In the genomic region with DNA sequence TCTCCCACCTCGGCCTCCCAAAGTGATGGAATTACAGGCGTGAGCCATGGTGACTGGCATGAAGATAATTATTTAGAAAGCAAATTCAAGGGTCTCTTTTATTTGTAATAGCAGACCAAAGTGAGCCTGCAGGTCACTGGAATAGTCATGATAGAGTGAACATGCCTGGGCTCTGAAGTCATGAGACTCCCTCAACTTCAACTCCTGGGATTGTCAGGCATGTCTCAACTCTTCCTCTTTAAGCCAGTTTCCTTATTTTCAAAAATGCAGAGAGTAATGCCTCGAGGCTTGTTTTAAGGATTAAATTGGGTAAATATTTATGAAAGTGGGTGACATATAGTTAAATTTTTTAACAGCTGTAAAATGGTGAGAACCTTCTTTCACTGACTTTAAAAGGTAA, we compare ENCODE assay signal across 20 cellular contexts. TPM values are rescaled to one million over a fixed set of nuclear protein-coding genes. Genes with fewer than 3 reads are reported as not detected.
DNase-seq lines count a peak whose midpoint lies in the region; ATAC-seq and TF ChIP-seq lines count a peak whose summit lies in the region.
"Had no signal": no experiment of that assay in that cellular context is flagged by ENCODE, and none has a peak within 500 bp of the region (broad histone marks: within the 10 kb centered on the region; RNA-seq: fewer than 3 reads in every experiment).

No MANE protein-coding gene starts in this region.

- H3K27me3 ChIP-seq in CD8-positive, alpha-beta T cell (ENCODE audit: insufficient read depth, low read length) = no peaks in the 10 kb centered on the region
- H3K27me3 ChIP-seq: heart left ventricle, SJSA1 had no signal

- no peaks in the 10 kb centered on the region for H3K9me3 Mint-ChIP-seq in CD8-positive, alpha-beta T cell
- H3K9me3 Mint-ChIP-seq in activated naive CD8-positive, alpha-beta T cell treated with anti-CD3 and anti-CD28 coated beads for 36 hours = peaks cover 9% of the 10 kb centered on the region
- H3K9me3 Mint-ChIP-seq in mesothelial cell of epicardium = no peaks in the 10 kb centered on the region
- H3K9me3 Mint-ChIP-seq in stimulated activated naive B cell treated with anti-CD40 and anti-IgM and Interleukin-4, amounts not matched to agents 10 μg/mL and 1 μg/mL and 100 μg/mL, for 72 hours = no peaks in the 10 kb centered on the region
- H3K9me3 Mint-ChIP-seq: natural killer cell had no signal

- POLR2A ChIA-PET in CD8-positive, alpha-beta T cell (lab: Charles Lee) = interaction anchor here (1.3 to 3.1 kb wide), 8 partner anchors 8 to 262 kb away, joined by 3 to 42 read pairs (median 10); a partner anchor contains a TSS

- CTCF ChIA-PET in CD8-positive, alpha-beta T cell (lab: Charles Lee) = interaction anchor here (0.8 to 4.2 kb wide), 6 partner anchors 13 to 257 kb away, joined by 3 to 37 read pairs (median 4); no protein-coding TSS in a partner anchor

- no peak overlapping the region for H3K27ac ChIP-seq in CD8-positive, alpha-beta T cell (ENCODE audit: low read depth, low read length)
- H3K27ac ChIP-seq: KMS-11, SJSA1 had no signal

- no peak for TF ChIP-seq CTCF in CD8-positive, alpha-beta T cell (IDR thresholded peaks at IDR 0.05)
- no peak for TF ChIP-seq CTCF in mesothelial cell of epicardium (IDR thresholded peaks at IDR 0.05; ENCODE audit: unreplicated experiment)

- no peaks in the 10 kb centered on the region for H3K27me3 Mint-ChIP-seq in CD8-positive, alpha-beta T cell (ENCODE audit: low read depth)
- no peaks in the 10 kb centered on the region for H3K27me3 Mint-ChIP-seq in activated naive CD8-positive, alpha-beta T cell treated with anti-CD3 and anti-CD28 coated beads for 36 hours
- H3K27me3 Mint-ChIP-seq in mesothelial cell of epicardium (ENCODE audit: low read depth) = no peaks in the 10 kb centered on the region
- H3K27me3 Mint-ChIP-seq in stimulated activated naive B cell treated with anti-CD40 and anti-IgM and Interleukin-4, amounts not matched to agents 10 μg/mL and 1 μg/mL and 100 μg/mL, for 72 hours = peaks cover 0 to 7% of the 10 kb centered on the region in 2 donors

- no peaks in the 10 kb centered on the region for H3K9me3 ChIP-seq in CD8-positive, alpha-beta T cell (ENCODE audit: low read length)
- H3K9me3 ChIP-seq: heart left ventricle, SJSA1 had no signal

- no peak overlapping the region for H3K4me3 ChIP-seq in CD8-positive, alpha-beta T cell (ENCODE audit: low read depth, low read length)
- H3K4me3 ChIP-seq: heart left ventricle, lung, SJSA1 had no signal

- peak overlapping the region; percentile 92 for H3K27ac Mint-ChIP-seq in CD8-positive, alpha-beta T cell
- H3K27ac Mint-ChIP-seq in activated naive CD8-positive, alpha-beta T cell treated with anti-CD3 and anti-CD28 coated beads for 36 hours = peak overlapping the region; percentile 31
- peak overlapping the region; percentile 96 for H3K27ac Mint-ChIP-seq in mesothelial cell of epicardium
- H3K27ac Mint-ChIP-seq in stimulated activated naive B cell treated with anti-CD40 and anti-IgM and Interleukin-4, amounts not matched to agents 10 μg/mL and 1 μg/mL and 100 μg/mL, for 72 hours = no peak overlapping the region
- H3K27ac Mint-ChIP-seq: B cell had no signal

- no peaks in the 10 kb centered on the region for H3K36me3 Mint-ChIP-seq in CD8-positive, alpha-beta T cell
- peaks cover 5% of the 10 kb centered on the region for H3K36me3 Mint-ChIP-seq in activated naive CD8-positive, alpha-beta T cell treated with anti-CD3 and anti-CD28 coated beads for 36 hours
- no peaks in the 10 kb centered on the region for H3K36me3 Mint-ChIP-seq in mesothelial cell of epicardium
- H3K36me3 Mint-ChIP-seq in stimulated activated naive B cell treated with anti-CD40 and anti-IgM and Interleukin-4, amounts not matched to agents 10 μg/mL and 1 μg/mL and 100 μg/mL, for 72 hours = peaks cover 0 to 2% of the 10 kb centered on the region in 2 donors
- H3K36me3 Mint-ChIP-seq: natural killer cell had no signal

- intact Hi-C loops in CD8-positive, alpha-beta T cell (cut with DNase I, micrococcal nuclease) = loop anchor here (2.0 to 5.0 kb wide), 4 partner anchors 83 to 260 kb away; a partner anchor contains a TSS

- H3K4me1 Mint-ChIP-seq in CD8-positive, alpha-beta T cell (ENCODE audit: low read depth) = peaks cover 85% of the 10 kb centered on the region
- peaks cover 60% of the 10 kb centered on the region for H3K4me1 Mint-ChIP-seq in activated naive CD8-positive, alpha-beta T cell treated with anti-CD3 and anti-CD28 coated beads for 36 hours
- H3K4me1 Mint-ChIP-seq in mesothelial cell of epicardium = peaks cover 66% of the 10 kb centered on the region
- peaks cover 2 to 4% of the 10 kb centered on the region in 2 donors for H3K4me1 Mint-ChIP-seq in stimulated activated naive B cell treated with anti-CD40 and anti-IgM and Interleukin-4, amounts not matched to agents 10 μg/mL and 1 μg/mL and 100 μg/mL, for 72 hours
- H3K4me1 Mint-ChIP-seq: B cell had no signal

- no peak for ATAC-seq in CD8-positive, alpha-beta T cell
- no peak for ATAC-seq in GM19467 (IDR thresholded peaks at IDR 0.05; ENCODE audit: unreplicated experiment)
- no peak for ATAC-seq in stimulated activated naive B cell treated with anti-CD40 and anti-IgM and Interleukin-4, amounts not matched to agents 10 μg/mL and 1 μg/mL and 100 μg/mL, for 72 hours (replicated peaks)
- ATAC-seq: heart left ventricle had no signal

- H3K36me3 ChIP-seq in CD8-positive, alpha-beta T cell (ENCODE audit: insufficient read depth, low read length) = no peaks in the 10 kb centered on the region
- H3K36me3 ChIP-seq: heart left ventricle, SJSA1 had no signal

- H3K4me3 Mint-ChIP-seq in CD8-positive, alpha-beta T cell = peak overlapping the region; percentile 5
- no peak overlapping the region for H3K4me3 Mint-ChIP-seq in activated naive CD8-positive, alpha-beta T cell treated with anti-CD3 and anti-CD28 coated beads for 36 hours
- H3K4me3 Mint-ChIP-seq in mesothelial cell of epicardium = no peak overlapping the region
- no peak overlapping the region for H3K4me3 Mint-ChIP-seq in stimulated activated naive B cell treated with anti-CD40 and anti-IgM and Interleukin-4, amounts not matched to agents 10 μg/mL and 1 μg/mL and 100 μg/mL, for 72 hours
- H3K4me3 Mint-ChIP-seq: B cell had no signal

- no peak for DNase-seq in CD8-positive, alpha-beta T cell
- DNase-seq in HPDE6-E6E7 (ENCODE audit: extremely low spot score) = peak; percentile 71
- DNase-seq in activated naive CD8-positive, alpha-beta T cell treated with anti-CD3 and anti-CD28 coated beads for 36 hours = no peak
- no peak for DNase-seq in mesothelial cell of epicardium (ENCODE audit: low spot score in 2 of 2, unreplicated experiment in 2 of 2)
- no peak for DNase-seq in mucosa of gallbladder (ENCODE audit: low spot score)
- no peak for DNase-seq in stimulated activated naive B cell treated with anti-CD40 and anti-IgM and Interleukin-4, amounts not matched to agents 10 μg/mL and 1 μg/mL and 100 μg/mL, for 72 hours
- DNase-seq: activated CD4-positive, CD25-positive, alpha-beta regulatory T cell treated with anti-CD3 and anti-CD28 coated beads, Interleukin-2, amount 50 U/mL, for 72 hours; activated naive CD4-positive, alpha-beta T cell treated with anti-CD3 and anti-CD28 coated beads, Interleukin-2, amount 50 U/mL, for 16 hours; DMS 273 treated with DMSO at 0.1 percent for 48 hours; heart left ventricle; natural killer cell; NCI-H1417; NCI-H526 treated with DMSO at 0.1 percent for 48 hours; stimulated activated CD4-positive, alpha-beta T cell treated with anti-CD3 and anti-CD28 coated beads, Interleukin-2, amount 100 ng/mL, for 24 hours; T-helper 9 cell had no signal

- peaks cover 75% of the 10 kb centered on the region for H3K4me1 ChIP-seq in CD8-positive, alpha-beta T cell (ENCODE audit: insufficient read depth, low read length)
- H3K4me1 ChIP-seq: heart left ventricle, SJSA1 had no signal

RNA-seq across cellular contexts. Expression of a gene that starts 22.7 kb away (rescaled TPM):
- 100 to 1,000 TPM; 231 to 234 TPM for total RNA-seq in CD8-positive, alpha-beta T cell
- total RNA-seq in activated naive CD8-positive, alpha-beta T cell treated with anti-CD3 and anti-CD28 coated beads for 36 hours = 10 to 100 TPM; 39.2 to 39.9 TPM
- 25.9 to 28.5 TPM (median 27.5 TPM) in 3 replicates for total RNA-seq in mesothelial cell of epicardium
- total RNA-seq in mucosa of gallbladder = 31.8 TPM
